Comparison of ENCODE assay signal across 1 cellular context in genomic region chr5:154754460-154755360, GRCh38.
TF ChIP-seq lines count a peak whose summit lies in the region.

No MANE protein-coding gene starts in this region.

TF ChIP-seq in HepG2, 621 proteins besides CTCF, POLR2A, EP300 and RAD21 (continued from another document and continues in another):
- TF ChIP-seq RNF2 (conservative IDR thresholded peaks at IDR 0.05; ENCODE audit: low read depth) (peak; percentile 69; the same call in 1 of the 2 replicates), CENPX (CRISPR knock-in tag; IDR thresholded peaks at IDR 0.05) (no peak), SRSF9 (IDR thresholded peaks at IDR 0.05; ENCODE audit: borderline replicate concordance, insufficient read depth, low read depth, low read length, poor library complexity, severe bottlenecking) (no peak), MEIS1 (CRISPR knock-in tag; IDR thresholded peaks at IDR 0.05; ENCODE audit: borderline replicate concordance) (0 out of 2 replicates have a peak, but pooled peaks have one; percentile 29), SRSF1 (optimal IDR thresholded peaks at IDR 0.05; ENCODE audit: low read depth, low read length) (no peak), ZBTB43 (CRISPR knock-in tag; conservative IDR thresholded peaks at IDR 0.05) (peak; percentile 55; the same call in 1 of the 2 replicates), HNF4G (IDR thresholded peaks at IDR 0.05; ENCODE audit: borderline replicate concordance, low read depth, low read length) (no peak), HNF4G (CRISPR knock-in tag; IDR thresholded peaks at IDR 0.05; ENCODE audit: borderline replicate concordance, low read depth) (no peak), XRCC5 (optimal IDR thresholded peaks at IDR 0.05; ENCODE audit: low read length) (peak; percentile 64), E2F1 (CRISPR knock-in tag; IDR thresholded peaks at IDR 0.05) (no peak), KLF16 (CRISPR knock-in tag; IDR thresholded peaks at IDR 0.05) (peak in 1 of 2 experiments; percentile 64; a peak in 1 of 4 replicates), ZNF614 (CRISPR knock-in tag; IDR thresholded peaks at IDR 0.05; ENCODE audit: borderline replicate concordance) (no peak; the same call in 1 of the 2 replicates), ZNF552 (CRISPR knock-in tag; IDR thresholded peaks at IDR 0.05; ENCODE audit: borderline replicate concordance) (no peak; the same call in 1 of the 2 replicates), REST (IDR thresholded peaks at IDR 0.05; ENCODE audit: borderline replicate concordance in 1 of 2, low read depth in 1 of 2, low read length in 2 of 2) (no peak; a peak in 1 of 4 replicates), HDAC6 (IDR thresholded peaks at IDR 0.05; ENCODE audit: low read depth, low read length) (no peak), BATF2 (CRISPR knock-in tag; IDR thresholded peaks at IDR 0.05) (0 out of 2 replicates have a peak, but pooled peaks have one; percentile 40), ZNF503 (CRISPR knock-in tag; IDR thresholded peaks at IDR 0.05) (0 out of 2 replicates have a peak, but pooled peaks have one; percentile 12), MXD1 (CRISPR knock-in tag; IDR thresholded peaks at IDR 0.05) (no peak), ZBTB40 (IDR thresholded peaks at IDR 0.05) (no peak), ZBTB40 (CRISPR knock-in tag; IDR thresholded peaks at IDR 0.05) (peak; percentile 62), ZSCAN29 (CRISPR knock-in tag; conservative IDR thresholded peaks at IDR 0.05) (peak; percentile 73; the same call in 1 of the 2 replicates), ZNF691 (CRISPR knock-in tag; IDR thresholded peaks at IDR 0.05; ENCODE audit: borderline replicate concordance, low read depth) (peak; percentile 74; the same call in 1 of the 2 replicates), ZFP36L1 (CRISPR knock-in tag; IDR thresholded peaks at IDR 0.05) (peak; percentile 76; the same call in 1 of the 2 replicates), SIX1 (CRISPR knock-in tag; IDR thresholded peaks at IDR 0.05; ENCODE audit: borderline replicate concordance) (peak; percentile 59; the same call in 1 of the 2 replicates), CBX5 (CRISPR knock-in tag; IDR thresholded peaks at IDR 0.05; ENCODE audit: borderline replicate concordance) (peak; percentile 78; the same call in 1 of the 2 replicates), BCLAF1 (IDR thresholded peaks at IDR 0.05) (no peak), PAX8 (CRISPR knock-in tag; IDR thresholded peaks at IDR 0.05; ENCODE audit: borderline replicate concordance) (no peak), ZZZ3 (CRISPR knock-in tag; IDR thresholded peaks at IDR 0.05; ENCODE audit: borderline replicate concordance) (no peak), ZNF3 (CRISPR knock-in tag; IDR thresholded peaks at IDR 0.05) (no peak), RBFOX2 (IDR thresholded peaks at IDR 0.05; ENCODE audit: low read depth, low read length) (0 out of 2 replicates have a peak, but pooled peaks have one; percentile 25), TCF12 (IDR thresholded peaks at IDR 0.05) (no peak), TCF12 (CRISPR knock-in tag; IDR thresholded peaks at IDR 0.05) (no peak), IKZF4 (CRISPR knock-in tag; IDR thresholded peaks at IDR 0.05; ENCODE audit: borderline replicate concordance, low read depth, not compliant biosample characterization) (no peak), KAT2B (IDR thresholded peaks at IDR 0.05; ENCODE audit: borderline replicate concordance, low read depth, low read length) (no peak), PCBP1 (IDR thresholded peaks at IDR 0.05; ENCODE audit: borderline replicate concordance, low read depth, low read length) (peak; percentile 37; the same call in 1 of the 2 replicates)
